Comparison of ENCODE assay signal across 20 cellular contexts in genomic region chr12:117227000-117227653, GRCh38.
"Had no signal": no experiment of that assay in that cellular context is flagged by ENCODE, and none has a peak within 500 bp of the region (broad histone marks: within the 10 kb centered on the region; RNA-seq: fewer than 3 reads in every experiment).

No MANE protein-coding gene starts in this region.

- H3K27me3 Mint-ChIP-seq: dendritic cell treated with granulocyte-macrophage colony-stimulating factor and Interleukin-4, amounts not matched to agents 40 ng/mL and 50 ng/mL, for 4 days had no signal

- ATAC-seq: effector memory CD8-positive, alpha-beta T cell; gastroesophageal sphincter; left colon; left ventricle myocardium superior; naive thymus-derived CD4-positive, alpha-beta T cell; stimulated activated naive CD8-positive, alpha-beta T cell treated with anti-CD3 and anti-CD28 coated beads, Interleukin-15, Interleukin-2, amounts not matched to agents 100 U/mL and 50 U/mL, for 24 hours had no signal

- H3K9me3 ChIP-seq: esophagus squamous epithelium, gastroesophageal sphincter, right atrium auricular region, sigmoid colon, tibial artery, upper lobe of left lung, uterus had no signal

- H3K27me3 ChIP-seq: right atrium auricular region, upper lobe of left lung, uterus had no signal

- H3K36me3 ChIP-seq: esophagus squamous epithelium, gastroesophageal sphincter, right atrium auricular region, sigmoid colon, tibial artery, upper lobe of left lung, uterus had no signal

- H3K9me3 Mint-ChIP-seq: dendritic cell treated with granulocyte-macrophage colony-stimulating factor and Interleukin-4, amounts not matched to agents 40 ng/mL and 50 ng/mL, for 4 days; effector memory CD8-positive, alpha-beta T cell; naive thymus-derived CD4-positive, alpha-beta T cell; nephron progenitor cell had no signal

- DNase-seq: effector memory CD8-positive, alpha-beta T cell; esophagus squamous epithelium; foreskin fibroblast; glutamatergic neuron; left colon; left ventricle myocardium superior; naive thymus-derived CD4-positive, alpha-beta T cell; nephron progenitor cell; sigmoid colon; stimulated activated CD4-positive, alpha-beta T cell treated with anti-CD3 and anti-CD28 coated beads, Interleukin-2, amount 100 ng/mL, for 24 hours; stimulated activated CD4-positive, alpha-beta T cell treated with anti-CD3 and anti-CD28 coated beads, Interleukin-4, amount 100 ng/mL, for 4 hours; stimulated activated naive CD8-positive, alpha-beta T cell treated with anti-CD3 and anti-CD28 coated beads, Interleukin-15, Interleukin-2, amounts not matched to agents 100 U/mL and 50 U/mL, for 24 hours; tibial artery; upper lobe of left lung; uterus had no signal

- H3K4me1 ChIP-seq: esophagus squamous epithelium, gastroesophageal sphincter, right atrium auricular region, sigmoid colon, tibial artery, upper lobe of left lung, uterus had no signal

- H3K27ac Mint-ChIP-seq: dendritic cell treated with granulocyte-macrophage colony-stimulating factor and Interleukin-4, amounts not matched to agents 40 ng/mL and 50 ng/mL, for 4 days; nephron progenitor cell had no signal

- H3K4me3 ChIP-seq: esophagus squamous epithelium, gastroesophageal sphincter, lung, right atrium auricular region, sigmoid colon, skin epidermis, tibial artery, upper lobe of left lung, uterus had no signal

- H3K36me3 Mint-ChIP-seq: naive thymus-derived CD4-positive, alpha-beta T cell had no signal

- H3K4me3 Mint-ChIP-seq: dendritic cell treated with granulocyte-macrophage colony-stimulating factor and Interleukin-4, amounts not matched to agents 40 ng/mL and 50 ng/mL, for 4 days; effector memory CD8-positive, alpha-beta T cell; naive thymus-derived CD4-positive, alpha-beta T cell; nephron progenitor cell had no signal

- H3K27ac ChIP-seq: esophagus squamous epithelium, gastroesophageal sphincter, right atrium auricular region, sigmoid colon, skin epidermis, tibial artery, upper lobe of left lung, uterus had no signal

- H3K4me1 Mint-ChIP-seq: nephron progenitor cell had no signal
